In the genomic region with DNA sequence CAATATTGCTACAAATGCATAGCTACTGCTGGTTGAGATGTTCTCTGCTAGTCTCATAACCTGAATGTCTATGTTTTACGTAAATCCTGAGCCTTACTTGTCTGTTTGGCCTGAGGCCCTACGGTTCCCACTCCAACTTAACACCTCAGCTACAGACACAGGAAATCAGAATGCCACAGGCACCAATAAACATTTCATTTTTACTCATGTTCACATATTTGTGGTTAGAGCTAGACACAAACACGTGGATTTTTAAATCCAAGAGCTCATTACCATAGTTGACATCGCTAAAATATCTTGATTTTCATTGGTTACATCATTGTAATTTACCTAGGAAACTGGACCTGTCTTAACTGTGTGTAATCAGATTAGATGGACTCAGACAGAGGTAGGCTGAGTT, we compare ENCODE assay signal across 32 cellular contexts.
DNase-seq lines count a peak whose midpoint lies in the region; ATAC-seq and TF ChIP-seq lines count a peak whose summit lies in the region.
"Had no signal": no experiment of that assay in that cellular context is flagged by ENCODE, and none has a peak within 500 bp of the region (broad histone marks: within the 10 kb centered on the region; RNA-seq: fewer than 3 reads in every experiment).

No MANE protein-coding gene starts in this region.

- TF ChIP-seq CTCF in RWPE1 (conservative IDR thresholded peaks at IDR 0.05; ENCODE audit: low read depth) (no peak), choroid plexus epithelial cell (conservative IDR thresholded peaks at IDR 0.05; ENCODE audit: low read depth, low read length) (no peak), retinal pigment epithelial cell (conservative IDR thresholded peaks at IDR 0.05; ENCODE audit: low read depth, low read length) (no peak)

- H3K4me3 ChIP-seq in choroid plexus epithelial cell (ENCODE audit: low read depth, low read length) (no peak overlapping the region), retinal pigment epithelial cell (ENCODE audit: low read length) (no peak overlapping the region)
- H3K4me3 ChIP-seq: BLaER1, cardiac muscle cell, colonic mucosa, psoas muscle, sigmoid colon, tibial artery had no signal

- POLR2A ChIA-PET in RWPE1 (lab: Yijun Ruan, JAX; ENCODE audit: low non-redundant PET): no interaction called here

- no peak overlapping the region for H3K27ac ChIP-seq in RWPE1
- H3K27ac ChIP-seq: BLaER1, cardiac muscle cell, colonic mucosa, psoas muscle, sigmoid colon, tibial artery, WERI-Rb-1 had no signal

- no peak for ATAC-seq in HG03280 (IDR thresholded peaks at IDR 0.05; ENCODE audit: unreplicated experiment)
- ATAC-seq: activated CD8-positive, alpha-beta T cell treated with anti-CD3 and anti-CD28 coated beads, Interleukin-2, amount 10 ng/mL, durations not matched to agents 7 days and 5 days; activated T-helper 17 cell treated with anti-CD3 and anti-CD28 coated beads, Interleukin-2, amount 50 U/mL, for 72 hours; naive thymus-derived CD8-positive, alpha-beta T cell; Panc1; psoas muscle had no signal

- CTCF ChIA-PET in RWPE1 (lab: Yijun Ruan, JAX): no interaction called here

- DNase-seq in HS-5 (ENCODE audit: low read depth) (peak; percentile 3), RWPE1 (ENCODE audit: low spot score) (peak; percentile 0), choroid plexus epithelial cell (ENCODE audit: low read depth) (peak; percentile 5), retinal pigment epithelial cell (ENCODE audit: low read depth) (peak; percentile 77), NCI-H2171 (lab: John Stamatoyannopoulos, UW) (no peak), NCI-H187 (lab: John Stamatoyannopoulos, UW) (no peak), NCI-H2196 treated with DMSO at 0.1 percent for 48 hours (lab: John Stamatoyannopoulos, UW; ENCODE audit: unreplicated experiment) (no peak)
- DNase-seq: activated CD4-positive, alpha-beta T cell treated with anti-CD3 and anti-CD28 coated beads for 4 hours; activated CD8-positive, alpha-beta T cell treated with anti-CD3 and anti-CD28 coated beads, Interleukin-2, amount 10 ng/mL, durations not matched to agents 7 days and 5 days; amniotic stem cell; colonic mucosa; DMS153; effector memory CD4-positive, alpha-beta T cell; erythroblast; H9; naive thymus-derived CD8-positive, alpha-beta T cell; NCI-H1694; NCI-H2171 treated with DMSO at 0.1 percent for 48 hours; NCI-H526 treated with DMSO at 0.1 percent for 48 hours; occipital lobe; psoas muscle; SIG-M5; sigmoid colon; stimulated activated CD4-positive, alpha-beta T cell treated with anti-CD3 and anti-CD28 coated beads, Interleukin-4, amount 100 ng/mL, for 24 hours; T1000; tibial artery; WERI-Rb-1 had no signal

Comparison
In these comparisons a context has a peak if more than half of its experiments do, and no peak if none do; other contexts are left out.
1. DNase-seq: peak in HS-5 (single experiment), RWPE1 (single experiment), choroid plexus epithelial cell (single experiment) and retinal pigment epithelial cell (single experiment); none in NCI-H2171 (single experiment), NCI-H187 (0 of 2) and NCI-H2196 treated with DMSO at 0.1 percent for 48 hours (single experiment).